Comparison of ENCODE assay signal across 1 cellular context in genomic region chr6:4940416-4940815, GRCh38.
TF ChIP-seq lines count a peak whose summit lies in the region.

No MANE protein-coding gene starts in this region.

TF ChIP-seq in IMR-90, 13 proteins besides CTCF, POLR2A, EP300 and RAD21 (continued from another document):
- TF ChIP-seq NFE2L2 (IDR thresholded peaks at IDR 0.05; ENCODE audit: low read depth, low read length): no peak
- TF ChIP-seq CEBPB (IDR thresholded peaks at IDR 0.05; ENCODE audit: low read depth, low read length): no peak
- TF ChIP-seq RCOR1 (IDR thresholded peaks at IDR 0.05; ENCODE audit: insufficient replicate concordance, low read length): no peak
- TF ChIP-seq USF2 (IDR thresholded peaks at IDR 0.05; ENCODE audit: low read depth, low read length): no peak
- TF ChIP-seq SMC3 (IDR thresholded peaks at IDR 0.05; ENCODE audit: low read depth, low read length): no peak
- no peak for TF ChIP-seq MAFK (IDR thresholded peaks at IDR 0.05; ENCODE audit: low read depth, low read length)
- TF ChIP-seq BHLHE40 (IDR thresholded peaks at IDR 0.05; ENCODE audit: low read depth, low read length): no peak
- TF ChIP-seq MXI1 (IDR thresholded peaks at IDR 0.05; ENCODE audit: borderline replicate concordance, low read depth, low read length): no peak
- no peak for TF ChIP-seq RFX5 (IDR thresholded peaks at IDR 0.05; ENCODE audit: low read depth, low read length)
